ENCODE assay signal across 1 cellular context in genomic region chr18:47997338-47997780, GRCh38.
TF ChIP-seq lines count a peak whose summit lies in the region.

No MANE protein-coding gene starts in this region.

TF ChIP-seq in K562, 482 proteins besides CTCF, POLR2A, EP300 and RAD21 (continued from another document):
- TF ChIP-seq, protein P1, sequence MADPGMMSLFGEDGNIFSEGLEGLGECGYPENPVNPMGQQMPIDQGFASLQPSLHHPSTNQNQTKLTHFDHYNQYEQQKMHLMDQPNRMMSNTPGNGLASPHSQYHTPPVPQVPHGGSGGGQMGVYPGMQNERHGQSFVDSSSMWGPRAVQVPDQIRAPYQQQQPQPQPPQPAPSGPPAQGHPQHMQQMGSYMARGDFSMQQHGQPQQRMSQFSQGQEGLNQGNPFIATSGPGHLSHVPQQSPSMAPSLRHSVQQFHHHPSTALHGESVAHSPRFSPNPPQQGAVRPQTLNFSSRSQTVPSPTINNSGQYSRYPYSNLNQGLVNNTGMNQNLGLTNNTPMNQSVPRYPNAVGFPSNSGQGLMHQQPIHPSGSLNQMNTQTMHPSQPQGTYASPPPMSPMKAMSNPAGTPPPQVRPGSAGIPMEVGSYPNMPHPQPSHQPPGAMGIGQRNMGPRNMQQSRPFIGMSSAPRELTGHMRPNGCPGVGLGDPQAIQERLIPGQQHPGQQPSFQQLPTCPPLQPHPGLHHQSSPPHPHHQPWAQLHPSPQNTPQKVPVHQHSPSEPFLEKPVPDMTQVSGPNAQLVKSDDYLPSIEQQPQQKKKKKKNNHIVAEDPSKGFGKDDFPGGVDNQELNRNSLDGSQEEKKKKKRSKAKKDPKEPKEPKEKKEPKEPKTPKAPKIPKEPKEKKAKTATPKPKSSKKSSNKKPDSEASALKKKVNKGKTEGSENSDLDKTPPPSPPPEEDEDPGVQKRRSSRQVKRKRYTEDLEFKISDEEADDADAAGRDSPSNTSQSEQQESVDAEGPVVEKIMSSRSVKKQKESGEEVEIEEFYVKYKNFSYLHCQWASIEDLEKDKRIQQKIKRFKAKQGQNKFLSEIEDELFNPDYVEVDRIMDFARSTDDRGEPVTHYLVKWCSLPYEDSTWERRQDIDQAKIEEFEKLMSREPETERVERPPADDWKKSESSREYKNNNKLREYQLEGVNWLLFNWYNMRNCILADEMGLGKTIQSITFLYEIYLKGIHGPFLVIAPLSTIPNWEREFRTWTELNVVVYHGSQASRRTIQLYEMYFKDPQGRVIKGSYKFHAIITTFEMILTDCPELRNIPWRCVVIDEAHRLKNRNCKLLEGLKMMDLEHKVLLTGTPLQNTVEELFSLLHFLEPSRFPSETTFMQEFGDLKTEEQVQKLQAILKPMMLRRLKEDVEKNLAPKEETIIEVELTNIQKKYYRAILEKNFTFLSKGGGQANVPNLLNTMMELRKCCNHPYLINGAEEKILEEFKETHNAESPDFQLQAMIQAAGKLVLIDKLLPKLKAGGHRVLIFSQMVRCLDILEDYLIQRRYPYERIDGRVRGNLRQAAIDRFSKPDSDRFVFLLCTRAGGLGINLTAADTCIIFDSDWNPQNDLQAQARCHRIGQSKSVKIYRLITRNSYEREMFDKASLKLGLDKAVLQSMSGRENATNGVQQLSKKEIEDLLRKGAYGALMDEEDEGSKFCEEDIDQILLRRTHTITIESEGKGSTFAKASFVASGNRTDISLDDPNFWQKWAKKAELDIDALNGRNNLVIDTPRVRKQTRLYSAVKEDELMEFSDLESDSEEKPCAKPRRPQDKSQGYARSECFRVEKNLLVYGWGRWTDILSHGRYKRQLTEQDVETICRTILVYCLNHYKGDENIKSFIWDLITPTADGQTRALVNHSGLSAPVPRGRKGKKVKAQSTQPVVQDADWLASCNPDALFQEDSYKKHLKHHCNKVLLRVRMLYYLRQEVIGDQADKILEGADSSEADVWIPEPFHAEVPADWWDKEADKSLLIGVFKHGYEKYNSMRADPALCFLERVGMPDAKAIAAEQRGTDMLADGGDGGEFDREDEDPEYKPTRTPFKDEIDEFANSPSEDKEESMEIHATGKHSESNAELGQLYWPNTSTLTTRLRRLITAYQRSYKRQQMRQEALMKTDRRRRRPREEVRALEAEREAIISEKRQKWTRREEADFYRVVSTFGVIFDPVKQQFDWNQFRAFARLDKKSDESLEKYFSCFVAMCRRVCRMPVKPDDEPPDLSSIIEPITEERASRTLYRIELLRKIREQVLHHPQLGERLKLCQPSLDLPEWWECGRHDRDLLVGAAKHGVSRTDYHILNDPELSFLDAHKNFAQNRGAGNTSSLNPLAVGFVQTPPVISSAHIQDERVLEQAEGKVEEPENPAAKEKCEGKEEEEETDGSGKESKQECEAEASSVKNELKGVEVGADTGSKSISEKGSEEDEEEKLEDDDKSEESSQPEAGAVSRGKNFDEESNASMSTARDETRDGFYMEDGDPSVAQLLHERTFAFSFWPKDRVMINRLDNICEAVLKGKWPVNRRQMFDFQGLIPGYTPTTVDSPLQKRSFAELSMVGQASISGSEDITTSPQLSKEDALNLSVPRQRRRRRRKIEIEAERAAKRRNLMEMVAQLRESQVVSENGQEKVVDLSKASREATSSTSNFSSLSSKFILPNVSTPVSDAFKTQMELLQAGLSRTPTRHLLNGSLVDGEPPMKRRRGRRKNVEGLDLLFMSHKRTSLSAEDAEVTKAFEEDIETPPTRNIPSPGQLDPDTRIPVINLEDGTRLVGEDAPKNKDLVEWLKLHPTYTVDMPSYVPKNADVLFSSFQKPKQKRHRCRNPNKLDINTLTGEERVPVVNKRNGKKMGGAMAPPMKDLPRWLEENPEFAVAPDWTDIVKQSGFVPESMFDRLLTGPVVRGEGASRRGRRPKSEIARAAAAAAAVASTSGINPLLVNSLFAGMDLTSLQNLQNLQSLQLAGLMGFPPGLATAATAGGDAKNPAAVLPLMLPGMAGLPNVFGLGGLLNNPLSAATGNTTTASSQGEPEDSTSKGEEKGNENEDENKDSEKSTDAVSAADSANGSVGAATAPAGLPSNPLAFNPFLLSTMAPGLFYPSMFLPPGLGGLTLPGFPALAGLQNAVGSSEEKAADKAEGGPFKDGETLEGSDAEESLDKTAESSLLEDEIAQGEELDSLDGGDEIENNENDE (IDR thresholded peaks at IDR 0.05; ENCODE audit: low read depth, low read length) = no peak
- TF ChIP-seq SMARCA5 (IDR thresholded peaks at IDR 0.05) = no peak
- TF ChIP-seq, protein P2, sequence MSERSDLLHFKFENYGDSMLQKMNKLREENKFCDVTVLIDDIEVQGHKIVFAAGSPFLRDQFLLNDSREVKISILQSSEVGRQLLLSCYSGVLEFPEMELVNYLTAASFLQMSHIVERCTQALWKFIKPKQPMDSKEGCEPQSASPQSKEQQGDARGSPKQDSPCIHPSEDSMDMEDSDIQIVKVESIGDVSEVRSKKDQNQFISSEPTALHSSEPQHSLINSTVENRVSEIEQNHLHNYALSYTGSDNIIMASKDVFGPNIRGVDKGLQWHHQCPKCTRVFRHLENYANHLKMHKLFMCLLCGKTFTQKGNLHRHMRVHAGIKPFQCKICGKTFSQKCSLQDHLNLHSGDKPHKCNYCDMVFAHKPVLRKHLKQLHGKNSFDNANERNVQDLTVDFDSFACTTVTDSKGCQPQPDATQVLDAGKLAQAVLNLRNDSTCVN (CRISPR knock-in tag; IDR thresholded peaks at IDR 0.05) = no peak
